In genomic region chr6:150830409-150831165, GRCh38 we compare ENCODE assay signal across 21 cellular contexts. TPM values are rescaled to one million over a fixed set of nuclear protein-coding genes. Genes with fewer than 3 reads are reported as not detected.
DNase-seq lines count a peak whose midpoint lies in the region; ATAC-seq and TF ChIP-seq lines count a peak whose summit lies in the region.
"Had no signal": no experiment of that assay in that cellular context is flagged by ENCODE, and none has a peak within 500 bp of the region (broad histone marks: within the 10 kb centered on the region; RNA-seq: fewer than 3 reads in every experiment).

No MANE protein-coding gene starts in this region.

- DNase-seq in AG04450 (ENCODE audit: low read depth, low spot score), result peak; percentile 16
- peak; percentile 32 for DNase-seq in GM04504 (ENCODE audit: low read depth)
- DNase-seq in astrocyte of the spinal cord (ENCODE audit: low read depth, low spot score), result peak; percentile 49
- peak; percentile 22 for DNase-seq in myocyte (ENCODE audit: low read depth)
- no peak for DNase-seq in NCI-H524 (lab: John Stamatoyannopoulos, UW)
- DNase-seq in thyroid gland, result no peak
- DNase-seq in effector CD8-positive, alpha-beta T cell (lab: John Stamatoyannopoulos, UW), result no peak
- DNase-seq: activated B cell treated with CpG ODN at 0.5 μM for 24 hours; activated CD4-positive, alpha-beta T cell treated with anti-CD3 and anti-CD28 coated beads, Interleukin-2, amount 50 U/mL, for 48 hours; activated CD8-positive, alpha-beta memory T cell treated with anti-CD3 and anti-CD28 coated beads, Interleukin-2, amount 50 U/mL, for 48 hours; body of pancreas; CD4-positive, alpha-beta T cell; effector memory CD4-positive, alpha-beta T cell; mammary epithelial cell; NCI-H1105 treated with DMSO at 0.1 percent for 48 hours; NCI-H510A; stimulated activated naive CD8-positive, alpha-beta T cell treated with anti-CD3 and anti-CD28 coated beads, Interleukin-15, amount 100 ng/mL, for 72 hours; transverse colon had no signal

- no peaks in the 10 kb centered on the region for H3K27me3 ChIP-seq in AG04450 (ENCODE audit: control insufficient read depth, insufficient read depth, low read length)
- H3K27me3 ChIP-seq in thyroid gland, result no peaks in the 10 kb centered on the region
- H3K27me3 ChIP-seq: body of pancreas, transverse colon had no signal

- CTCF ChIA-PET in AG04450 (lab: Charles Lee), result interaction anchor here (1.2 to 2.3 kb wide), 3 partner anchors 12 to 493 kb away, joined by 3 to 19 read pairs (median 3); no protein-coding TSS in a partner anchor

- no peak for TF ChIP-seq POLR2A in thyroid gland (IDR thresholded peaks at IDR 0.05)

- H3K27ac ChIP-seq in AG04450 (ENCODE audit: low read depth, low read length) (no peak overlapping the region), thyroid gland (no peak overlapping the region)
- H3K27ac ChIP-seq: A549, body of pancreas, transverse colon had no signal

- TF ChIP-seq CTCF in AG04450 (IDR thresholded peaks at IDR 0.05; ENCODE audit: low read depth, low read length), result no peak
- TF ChIP-seq CTCF in astrocyte of the spinal cord (IDR thresholded peaks at IDR 0.05; ENCODE audit: low read depth, low read length), result no peak
- no peak for TF ChIP-seq CTCF in thyroid gland (IDR thresholded peaks at IDR 0.05)

- intact Hi-C loops in thyroid gland (cut with DNase I), result no loop called here

- H3K9me3 ChIP-seq in AG04450 (ENCODE audit: control insufficient read depth, insufficient read depth, low read length) (peaks cover 3% of the 10 kb centered on the region; the same call in 1 of the 2 replicates), thyroid gland (no peaks in the 10 kb centered on the region)
- H3K9me3 ChIP-seq: A549, body of pancreas, transverse colon had no signal

- no peak for ATAC-seq in GM19023 (IDR thresholded peaks at IDR 0.05; ENCODE audit: unreplicated experiment)
- ATAC-seq: body of pancreas; esophagus mucosa; stimulated activated naive CD8-positive, alpha-beta T cell treated with anti-CD3 and anti-CD28 coated beads, Interleukin-15, amount 100 ng/mL, for 72 hours had no signal

- H3K4me3 ChIP-seq in AG04450 (ENCODE audit: low read depth, low read length) (no peak overlapping the region), astrocyte of the spinal cord (ENCODE audit: low read depth, low read length) (no peak overlapping the region), thyroid gland (replicated peaks in 1 of 3) (no peak overlapping the region)
- H3K4me3 ChIP-seq: A549, body of pancreas, transverse colon had no signal

- H3K36me3 ChIP-seq in thyroid gland, result no peaks in the 10 kb centered on the region

- no peaks in the 10 kb centered on the region for H3K4me1 ChIP-seq in thyroid gland
- H3K4me1 ChIP-seq: body of pancreas, transverse colon had no signal

- WGBS in thyroid gland, 2 donors, result 97 to 99% methylated on average over 13 of the region's 13 CpGs

- in situ Hi-C loops in astrocyte of the spinal cord (cut with HindIII; ENCODE audit: low sequenced_read_pairs), result no loop called here

- POLR2A ChIA-PET in AG04450 (lab: Yijun Ruan, JAX), result interaction anchor here (0.6 kb wide), 1 partner anchor 252 kb away, joined by 3 read pairs; no protein-coding TSS in a partner anchor

RNA-seq across cellular contexts. Expression of gene MTHFD1L, which starts 34.9 kb away (rescaled TPM):
- 62.4 and 69.1 TPM in 2 replicates for polyA plus RNA-seq in AG04450 (2011; rRNA removed)
- 60.5 and 66.1 TPM in 2 replicates for polyA minus RNA-seq in AG04450 (2011; rRNA and poly(A)+ RNA removed)
- total RNA-seq in myocyte, result 39.0 and 54.1 TPM in 2 replicates
- polyA plus RNA-seq in myocyte (2012), result 55.8 TPM
- 10 to 100 TPM in 3 of 4 donors, 1 to 10 TPM in 1; 8.7 to 14.6 (median 11.0) TPM for total RNA-seq in thyroid gland

Comparison
In these comparisons a context has a peak if more than half of its experiments do, and no peak if none do; other contexts are left out.
1. DNase-seq: peak in AG04450 (single experiment), GM04504 (single experiment), astrocyte of the spinal cord (single experiment) and myocyte (single experiment); none in NCI-H524 (0 of 2), thyroid gland (0 of 2) and effector CD8-positive, alpha-beta T cell (single experiment).